ENCODE assay signal across 12 cellular contexts in the genomic region with DNA sequence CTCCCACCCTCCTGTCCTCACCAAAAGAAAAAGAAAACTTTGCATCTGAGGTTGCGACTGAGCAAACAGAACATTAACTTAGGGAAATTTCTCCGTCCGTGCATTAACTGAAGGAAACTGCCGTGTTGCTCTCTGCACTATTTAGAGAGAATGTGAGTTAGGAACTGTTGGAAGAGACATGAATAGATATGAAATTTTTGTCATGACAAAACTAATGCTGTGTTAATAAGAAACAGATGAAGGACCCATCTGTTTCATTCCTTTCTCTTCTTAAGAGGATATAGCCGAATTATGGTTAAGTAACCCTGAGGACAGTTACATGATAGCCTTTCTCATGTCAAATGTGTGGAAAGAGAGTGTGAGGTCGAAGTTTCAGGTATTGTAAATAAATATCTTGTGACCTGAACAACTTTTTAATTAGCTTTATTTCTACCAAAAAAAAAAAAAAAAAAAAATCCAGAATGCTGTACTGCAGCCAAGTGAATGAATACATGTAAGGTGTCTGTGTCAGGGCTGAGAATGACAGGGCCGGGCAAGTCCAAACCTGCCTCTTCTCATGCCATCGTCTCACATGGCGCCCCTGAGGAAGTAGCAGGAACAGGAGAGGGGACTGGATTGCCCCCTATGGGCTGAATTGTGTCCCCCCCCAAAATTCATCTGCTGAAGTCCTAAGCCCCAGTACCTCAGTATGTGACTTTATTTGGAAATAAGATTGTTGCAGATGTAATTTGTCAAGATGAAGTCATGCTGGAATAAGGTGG. TPM values are rescaled to one million over a fixed set of nuclear protein-coding genes. Genes with fewer than 3 reads are reported as not detected.
DNase-seq lines count a peak whose midpoint lies in the region; ATAC-seq, FAIRE-seq and TF ChIP-seq lines count a peak whose summit lies in the region.
"Had no signal": no experiment of that assay in that cellular context is flagged by ENCODE, and none has a peak within 500 bp of the region (broad histone marks: within the 10 kb centered on the region; RNA-seq: fewer than 3 reads in every experiment).

No MANE protein-coding gene starts in this region.

- H2AFZ ChIP-seq in Loucy (ENCODE audit: low read length): no peak overlapping the region

- peak; percentile 42 for DNase-seq in GDM1 (lab: John Stamatoyannopoulos, UW)
- DNase-seq in WERI-Rb-1: peak; percentile 92
- DNase-seq in mesenteric fat pad (ENCODE audit: low spot score): peak; percentile 24
- DNase-seq in mucosa of descending colon: no peak
- DNase-seq in ecto neural progenitor cell (ENCODE audit: low spot score): no peak
- no peak for DNase-seq in central memory CD4-positive, alpha-beta T cell
- no peak for DNase-seq in frontal cortex (ENCODE audit: low spot score in 2 of 2)
- DNase-seq: activated CD8-positive, alpha-beta memory T cell treated with anti-CD3 and anti-CD28 coated beads, Interleukin-2, amount 10 ng/mL, durations not matched to agents 7 days and 5 days; effector memory CD8-positive, alpha-beta T cell; midbrain; stimulated activated CD4-positive, alpha-beta T cell treated with anti-CD3 and anti-CD28 coated beads, Interleukin-4, amount 100 ng/mL, for 1 hour had no signal

- peak; percentile 48 for TF ChIP-seq CTCF in Loucy (conservative IDR thresholded peaks at IDR 0.05; ENCODE audit: low read length)
- TF ChIP-seq CTCF in WERI-Rb-1 (IDR thresholded peaks at IDR 0.05; ENCODE audit: low read depth, low read length): peak; percentile 76
- no peak for TF ChIP-seq CTCF in mucosa of descending colon (IDR thresholded peaks at IDR 0.05)

- H3K36me3 ChIP-seq in Loucy (ENCODE audit: insufficient read depth, low read length): no peaks in the 10 kb centered on the region
- no peaks in the 10 kb centered on the region for H3K36me3 ChIP-seq in WERI-Rb-1
- H3K36me3 ChIP-seq in mucosa of descending colon (ENCODE audit: low read depth): no peaks in the 10 kb centered on the region

- H3K9ac ChIP-seq in Loucy (ENCODE audit: low read depth, low read length, poor library complexity, severe bottlenecking): peak overlapping the region; percentile 19

- no peaks in the 10 kb centered on the region for H3F3A ChIP-seq in Loucy (ENCODE audit: low read depth)

- no peaks in the 10 kb centered on the region for H3K79me2 ChIP-seq in Loucy (ENCODE audit: insufficient read depth, low read length)

- no peaks in the 10 kb centered on the region for H3K9me3 ChIP-seq in Loucy (ENCODE audit: insufficient read depth, low read depth, low read length)
- H3K9me3 ChIP-seq in WERI-Rb-1 (ENCODE audit: severe bottlenecking): peaks cover 11% of the 10 kb centered on the region
- H3K9me3 ChIP-seq in mucosa of descending colon: no peaks in the 10 kb centered on the region

- no peaks in the 10 kb centered on the region for H4K20me1 ChIP-seq in Loucy (ENCODE audit: insufficient read depth, low read length, poor library complexity, severe bottlenecking)

- H3K4me3 ChIP-seq in Loucy (ENCODE audit: low read length, poor library complexity, severe bottlenecking) (no peak overlapping the region), WERI-Rb-1 (ENCODE audit: low read depth, low read length) (no peak overlapping the region), mucosa of descending colon (no peak overlapping the region)

- H3K4me2 ChIP-seq in Loucy (ENCODE audit: low read depth, low read length, poor library complexity, severe bottlenecking): no peak overlapping the region

- H3K9me2 ChIP-seq in Loucy (replicated peaks; ENCODE audit: low read depth, low read length): no peaks in the 10 kb centered on the region

- ATAC-seq in mucosa of descending colon: no peak
- ATAC-seq: activated CD8-positive, alpha-beta memory T cell treated with anti-CD3 and anti-CD28 coated beads, Interleukin-2, amount 10 ng/mL, durations not matched to agents 7 days and 5 days; effector memory CD8-positive, alpha-beta T cell had no signal

- intact Hi-C loops in mucosa of descending colon (cut with DNase I, micrococcal nuclease): no loop called here

- no peaks in the 10 kb centered on the region for H3K4me1 ChIP-seq in Loucy (ENCODE audit: insufficient read depth, low read length, poor library complexity, severe bottlenecking)
- no peaks in the 10 kb centered on the region for H3K4me1 ChIP-seq in mucosa of descending colon (ENCODE audit: low read depth)

- no peak for FAIRE-seq in frontal cortex (lab: Jason Lieb, UNC)

- H3K27ac ChIP-seq in WERI-Rb-1: peak overlapping the region; percentile 70

- H3K27me3 ChIP-seq in Loucy (ENCODE audit: insufficient read depth, low read length, poor library complexity, severe bottlenecking) (no peaks in the 10 kb centered on the region), WERI-Rb-1 (ENCODE audit: insufficient read depth, low read depth, severe bottlenecking) (no peaks in the 10 kb centered on the region)

RNA-seq across cellular contexts. Expression of a gene that starts 35.6 kb away (rescaled TPM):
- total RNA-seq in mesenteric fat pad (5.7 TPM), mucosa of descending colon (1 to 10 TPM in 2 of 3 donors, under 1 TPM in 1; 0.96 to 3.3 (median 1.7) TPM), frontal cortex (1.6 TPM)

Comparison
In these comparisons a context has a peak if more than half of its experiments do, and no peak if none do; other contexts are left out.
1. DNase-seq: peak in GDM1 (single experiment), WERI-Rb-1 (single experiment) and mesenteric fat pad (single experiment); none in mucosa of descending colon (0 of 3), ecto neural progenitor cell (single experiment), central memory CD4-positive, alpha-beta T cell (single experiment) and frontal cortex (0 of 2).